ENCODE assay signal across 24 cellular contexts in the genomic region with DNA sequence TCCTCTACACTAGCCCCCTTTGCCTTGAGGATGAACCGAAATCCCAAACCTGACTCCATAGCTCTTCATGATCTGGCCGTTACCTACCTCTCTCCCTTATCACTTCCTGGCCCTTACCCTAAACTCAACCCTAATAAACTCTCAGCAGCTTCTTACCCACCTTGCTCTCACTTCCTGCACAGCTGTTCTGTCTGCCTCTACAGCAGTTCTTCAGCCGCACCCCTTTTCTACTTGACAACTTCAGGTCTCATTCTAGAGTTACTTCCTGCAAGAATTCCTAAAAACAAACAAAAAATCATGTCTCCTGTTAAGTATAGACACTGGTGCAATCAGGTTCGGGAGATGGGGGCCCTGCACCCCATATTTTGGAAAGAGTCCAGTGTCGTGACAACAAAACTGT.
"Had no signal": no experiment of that assay in that cellular context is flagged by ENCODE, and none has a peak within 500 bp of the region (broad histone marks: within the 10 kb centered on the region; RNA-seq: fewer than 3 reads in every experiment).

No MANE protein-coding gene starts in this region.

- FAIRE-seq: TTC549 had no signal

- DNase-seq: activated B cell treated with CpG ODN at 0.5 μM for 24 hours; activated CD4-positive, alpha-beta T cell treated with anti-CD3 and anti-CD28 coated beads for 1 hour; activated CD4-positive, alpha-beta T cell treated with anti-CD3 and anti-CD28 coated beads, Interleukin-2, amount 10 ng/mL, durations not matched to agents 24 days and 14 days; activated CD4-positive, alpha-beta T cell treated with anti-CD3 and anti-CD28 coated beads, Interleukin-2, amount 50 U/mL, for 48 hours; activated CD8-positive, alpha-beta memory T cell treated with anti-CD3 and anti-CD28 coated beads, Interleukin-2, amount 10 ng/mL, durations not matched to agents 7 days and 5 days; activated gamma-delta T cell; activated naive CD4-positive, alpha-beta T cell treated with anti-CD3 and anti-CD28 coated beads for 36 hours; activated T-cell treated with anti-CD3 and anti-CD28 coated beads, Interleukin-2, amount 50 U/mL, for 4 hours; amygdala; caudate nucleus; NCI-H1092; NCI-H1417; NCI-H1930; NCI-H2171; NCI-H226; NCI-H526; NCI-H774; SIG-M5; T-cell; T-helper 2 cell; T1000 had no signal

- ATAC-seq: activated CD8-positive, alpha-beta memory T cell treated with anti-CD3 and anti-CD28 coated beads, Interleukin-2, amount 10 ng/mL, durations not matched to agents 7 days and 5 days; activated T-cell treated with anti-CD3 and anti-CD28 coated beads, Interleukin-2, amount 50 U/mL, for 4 hours; activated T-helper 17 cell treated with anti-CD3 and anti-CD28 coated beads, Interleukin-2, amount 50 U/mL, for 72 hours; T-cell had no signal

- H3K27me3 Mint-ChIP-seq: activated CD4-positive, alpha-beta T cell treated with anti-CD3 and anti-CD28 coated beads, Interleukin-2, amount 10 ng/mL, durations not matched to agents 24 days and 14 days; activated CD8-positive, alpha-beta memory T cell treated with anti-CD3 and anti-CD28 coated beads, Interleukin-2, amount 10 ng/mL, durations not matched to agents 7 days and 5 days had no signal

- H3K27ac Mint-ChIP-seq: activated B cell treated with CpG ODN at 0.5 μM for 24 hours; activated CD4-positive, alpha-beta T cell treated with anti-CD3 and anti-CD28 coated beads, Interleukin-2, amount 10 ng/mL, durations not matched to agents 24 days and 14 days; activated CD8-positive, alpha-beta memory T cell treated with anti-CD3 and anti-CD28 coated beads, Interleukin-2, amount 10 ng/mL, durations not matched to agents 7 days and 5 days; activated naive CD4-positive, alpha-beta T cell treated with anti-CD3 and anti-CD28 coated beads for 36 hours; activated naive CD8-positive, alpha-beta T cell; activated T-helper 17 cell treated with anti-CD3 and anti-CD28 coated beads, Interleukin-2, amount 50 U/mL, for 72 hours; T-cell had no signal

- H3K36me3 Mint-ChIP-seq: activated CD8-positive, alpha-beta memory T cell treated with anti-CD3 and anti-CD28 coated beads, Interleukin-2, amount 10 ng/mL, durations not matched to agents 7 days and 5 days; activated naive CD8-positive, alpha-beta T cell; T-cell had no signal

- H3K9me3 Mint-ChIP-seq: activated B cell treated with CpG ODN at 0.5 μM for 24 hours; activated CD4-positive, alpha-beta T cell treated with anti-CD3 and anti-CD28 coated beads, Interleukin-2, amount 10 ng/mL, durations not matched to agents 24 days and 14 days; activated naive CD4-positive, alpha-beta T cell treated with anti-CD3 and anti-CD28 coated beads for 36 hours; activated T-cell treated with anti-CD3 and anti-CD28 coated beads, Interleukin-2, amount 50 U/mL, for 4 hours; T-cell had no signal

- H3K4me1 Mint-ChIP-seq: activated B cell treated with CpG ODN at 0.5 μM for 24 hours; activated CD4-positive, alpha-beta T cell treated with anti-CD3 and anti-CD28 coated beads, Interleukin-2, amount 10 ng/mL, durations not matched to agents 24 days and 14 days; activated CD8-positive, alpha-beta memory T cell treated with anti-CD3 and anti-CD28 coated beads, Interleukin-2, amount 10 ng/mL, durations not matched to agents 7 days and 5 days; activated T-helper 17 cell treated with anti-CD3 and anti-CD28 coated beads, Interleukin-2, amount 50 U/mL, for 72 hours; T-cell had no signal

- H3K4me3 Mint-ChIP-seq: activated B cell treated with CpG ODN at 0.5 μM for 24 hours; activated CD4-positive, alpha-beta T cell treated with anti-CD3 and anti-CD28 coated beads, Interleukin-2, amount 10 ng/mL, durations not matched to agents 24 days and 14 days; activated CD8-positive, alpha-beta memory T cell treated with anti-CD3 and anti-CD28 coated beads, Interleukin-2, amount 10 ng/mL, durations not matched to agents 7 days and 5 days; activated naive CD4-positive, alpha-beta T cell treated with anti-CD3 and anti-CD28 coated beads for 36 hours; activated naive CD8-positive, alpha-beta T cell; activated T-cell treated with anti-CD3 and anti-CD28 coated beads, Interleukin-2, amount 50 U/mL, for 4 hours; activated T-helper 17 cell treated with anti-CD3 and anti-CD28 coated beads, Interleukin-2, amount 50 U/mL, for 72 hours; T-cell had no signal
